21 cellular contexts compared by ENCODE assay signal in genomic region chr1:10271090-10271489, GRCh38.
"Had no signal": no experiment of that assay in that cellular context is flagged by ENCODE, and none has a peak within 500 bp of the region (broad histone marks: within the 10 kb centered on the region; RNA-seq: fewer than 3 reads in every experiment).

No MANE protein-coding gene starts in this region.

- H3K4me2 ChIP-seq: SK-N-SH had no signal

- H3K27ac ChIP-seq: RWPE1, SJCRH30 had no signal

- DNase-seq: activated CD4-positive, alpha-beta memory T cell treated with anti-CD3 and anti-CD28 coated beads, Interleukin-2, amount 10 ng/mL, durations not matched to agents 7 days and 5 days; activated CD4-positive, alpha-beta T cell treated with anti-CD3 and anti-CD28 coated beads, Interleukin-2, amount 10 ng/mL, durations not matched to agents 7 days and 5 days; activated CD4-positive, CD25-positive, alpha-beta regulatory T cell; activated gamma-delta T cell; activated naive CD4-positive, alpha-beta T cell treated with anti-CD3 and anti-CD28 coated beads for 36 hours; activated T-cell treated with anti-CD3 and anti-CD28 coated beads for 4 hours; activated T-cell treated with anti-CD3 and anti-CD28 coated beads, Interleukin-2, amount 50 U/mL, for 48 hours; amygdala; IMR-90; KG1; MM.1S; NCI-H1105; NCI-H1436 treated with DMSO at 0.1 percent for 48 hours; NCI-H187; NCI-H2081; Peyer's patch; Right ventricle myocardium superior; SJCRH30; SK-N-SH had no signal

- H3K27me3 ChIP-seq: Peyer's patch, SJCRH30 had no signal

- H3K9me3 ChIP-seq: Peyer's patch, SJCRH30, SK-N-SH had no signal

- H3K4me1 ChIP-seq: SJCRH30 had no signal

- H3K4me3 ChIP-seq: Peyer's patch, SJCRH30 had no signal

- ATAC-seq: activated T-helper 17 cell treated with anti-CD3 and anti-CD28 coated beads, Interleukin-2, amount 50 U/mL, for 72 hours had no signal

- H3K9ac ChIP-seq: SK-N-SH had no signal
